In the genomic region with DNA sequence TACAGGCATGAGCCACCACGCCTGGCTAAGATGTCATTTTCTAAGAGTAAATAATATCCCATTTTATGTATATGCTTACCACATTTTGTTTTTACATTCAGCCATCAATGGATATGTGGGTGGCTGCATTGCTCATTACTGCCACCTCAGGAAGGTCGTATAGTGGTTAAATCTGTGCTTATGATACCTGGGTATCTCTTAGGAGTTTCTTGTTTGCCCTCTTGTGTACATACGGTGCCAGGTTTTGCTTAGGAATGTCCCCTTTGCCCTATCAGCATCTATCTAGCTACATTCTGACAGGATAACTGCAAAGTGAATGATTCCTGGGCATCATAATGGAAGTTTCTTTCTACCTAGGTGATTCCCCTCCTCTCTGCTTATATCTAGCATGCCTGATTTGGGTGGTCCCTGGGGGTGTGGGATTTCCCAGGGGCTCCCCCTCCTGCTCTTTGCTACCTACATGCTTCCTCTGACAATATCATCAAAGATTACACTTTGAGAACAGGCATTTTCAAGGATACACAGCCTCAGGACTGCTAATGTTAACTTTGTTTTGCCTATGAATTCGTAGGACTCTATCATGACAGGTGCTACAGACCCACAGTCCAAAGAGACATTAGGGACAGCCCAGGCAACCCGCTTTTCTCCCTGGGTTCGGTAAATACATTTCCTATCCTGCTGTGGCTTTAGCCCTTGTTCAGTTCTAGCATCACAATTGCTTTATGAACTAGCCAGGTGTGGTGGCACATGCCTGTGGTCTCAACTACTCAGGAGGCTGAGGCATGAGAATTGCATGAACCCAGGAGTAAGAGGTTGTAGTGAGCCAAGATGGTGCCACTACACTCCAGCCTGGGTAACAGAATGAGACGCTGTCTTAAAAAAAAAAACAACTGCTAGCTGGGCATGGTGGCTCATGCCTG, we compare ENCODE assay signal across 1 cellular context.
TF ChIP-seq lines count a peak whose summit lies in the region.

No MANE protein-coding gene starts in this region.

TF ChIP-seq in HepG2, 621 proteins besides CTCF, POLR2A, EP300 and RAD21:
- TF ChIP-seq STAG1 (CRISPR knock-in tag; IDR thresholded peaks at IDR 0.05), result peak; percentile 27; the same call in 1 of the 2 replicates
